In the genomic region with DNA sequence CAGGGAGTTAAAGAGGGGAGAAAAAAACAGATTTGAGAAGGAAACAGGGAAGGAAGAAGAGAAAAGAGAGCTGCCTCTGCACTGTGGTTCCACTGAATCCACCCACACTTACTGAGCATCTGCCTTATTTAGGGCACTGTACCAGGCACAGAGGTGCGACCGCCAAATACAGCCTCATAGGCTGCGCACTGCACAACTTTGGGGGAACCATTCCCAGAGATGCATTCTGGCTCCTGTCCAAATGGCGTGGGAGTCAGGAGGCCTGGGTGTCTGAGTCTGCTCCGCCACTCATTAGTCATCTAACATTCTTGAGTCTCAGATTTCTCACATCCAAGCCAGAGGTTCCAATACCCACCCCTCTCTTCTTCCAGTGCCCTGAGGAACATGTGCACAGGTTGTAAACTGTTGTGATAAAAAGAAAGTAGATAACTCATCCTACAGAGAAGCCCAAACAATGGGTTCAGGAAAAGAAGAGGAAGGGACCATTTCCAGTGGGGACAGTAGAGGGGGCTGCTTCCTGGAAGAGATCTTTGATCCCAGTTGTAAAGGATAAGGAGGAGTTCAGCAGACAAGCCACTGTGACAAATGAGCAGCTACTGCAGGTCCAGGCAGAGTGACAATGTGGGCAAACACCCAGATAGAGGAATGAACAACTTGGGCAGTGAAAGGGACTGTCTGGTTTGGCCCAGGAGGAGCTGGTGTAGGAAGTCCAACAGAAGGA, we compare ENCODE assay signal across 9 cellular contexts.
DNase-seq lines count a peak whose midpoint lies in the region; ATAC-seq, FAIRE-seq and TF ChIP-seq lines count a peak whose summit lies in the region.
"Had no signal": no experiment of that assay in that cellular context is flagged by ENCODE, and none has a peak within 500 bp of the region (broad histone marks: within the 10 kb centered on the region; RNA-seq: fewer than 3 reads in every experiment).

No MANE protein-coding gene starts in this region.

- in situ Hi-C loops in GM13976 (cut with MboI; ENCODE audit: low sequenced_read_pairs, unreplicated experiment) = no loop called here

- H3K27ac Mint-ChIP-seq in activated T-helper 1 cell treated with anti-CD3 and anti-CD28 coated beads, Interleukin-12 subunit alpha, Interleukin-12 subunit beta, Interleukin-2, Interleukin-4 antibody, amounts not matched to agents 30 ng/mL and 10 ng/mL and 1 ng/mL, durations not matched to agents 14 hours and 24 hours and 36 hours = peak overlapping the region; percentile 76

- TF ChIP-seq CTCF in GM13976 (IDR thresholded peaks at IDR 0.05; ENCODE audit: borderline replicate concordance, control extremely low read depth, extremely low read depth, insufficient read depth, missing control alignments) = no peak

- ATAC-seq in HG02885 (IDR thresholded peaks at IDR 0.05; ENCODE audit: poor library complexity, unreplicated experiment) (no peak), Right ventricle myocardium superior (ENCODE audit: poor library complexity) (no peak)

- peaks cover 8% of the 10 kb centered on the region for H3K27me3 Mint-ChIP-seq in activated T-helper 1 cell treated with anti-CD3 and anti-CD28 coated beads, Interleukin-12 subunit alpha, Interleukin-12 subunit beta, Interleukin-2, Interleukin-4 antibody, amounts not matched to agents 30 ng/mL and 10 ng/mL and 1 ng/mL, durations not matched to agents 14 hours and 24 hours and 36 hours (ENCODE audit: insufficient read depth)

- H3K4me3 Mint-ChIP-seq in activated T-helper 1 cell treated with anti-CD3 and anti-CD28 coated beads, Interleukin-12 subunit alpha, Interleukin-12 subunit beta, Interleukin-2, Interleukin-4 antibody, amounts not matched to agents 30 ng/mL and 10 ng/mL and 1 ng/mL, durations not matched to agents 14 hours and 24 hours and 36 hours = peak overlapping the region; percentile 73

- DNase-seq in AG08396 (ENCODE audit: low spot score) (peak; percentile 87), HTR-8/SVneo (ENCODE audit: insufficient read length, low spot score) (peak; percentile 96), kidney glomerular epithelial cell (lab: John Stamatoyannopoulos, UW) (peak; percentile 94), NCI-H1930 (lab: John Stamatoyannopoulos, UW) (no peak), Right ventricle myocardium superior (no peak), GM13976 (ENCODE audit: low spot score) (no peak)
- no peak for DNase-seq in activated T-helper 1 cell treated with anti-CD3 and anti-CD28 coated beads, Interleukin-12 subunit alpha, Interleukin-12 subunit beta, Interleukin-2, Interleukin-4 antibody, amounts not matched to agents 30 ng/mL and 10 ng/mL and 1 ng/mL, durations not matched to agents 14 hours and 24 hours and 36 hours (ENCODE audit: low spot score)
- DNase-seq: tibial artery had no signal

- peaks cover 35% of the 10 kb centered on the region for H3K9me3 Mint-ChIP-seq in activated T-helper 1 cell treated with anti-CD3 and anti-CD28 coated beads, Interleukin-12 subunit alpha, Interleukin-12 subunit beta, Interleukin-2, Interleukin-4 antibody, amounts not matched to agents 30 ng/mL and 10 ng/mL and 1 ng/mL, durations not matched to agents 14 hours and 24 hours and 36 hours

- intact Hi-C loops in activated T-helper 1 cell treated with anti-CD3 and anti-CD28 coated beads, Interleukin-12 subunit alpha, Interleukin-12 subunit beta, Interleukin-2, Interleukin-4 antibody, amounts not matched to agents 30 ng/mL and 10 ng/mL and 1 ng/mL, durations not matched to agents 14 hours and 24 hours and 36 hours (cut with micrococcal nuclease) = loop anchor here (1.0 to 5.0 kb wide), 4 partner anchors 16 to 796 kb away; no protein-coding TSS in a partner anchor
- intact Hi-C loops in Right ventricle myocardium superior (cut with DNase I) = no loop called here

- peaks cover 16% of the 10 kb centered on the region for H3K36me3 Mint-ChIP-seq in activated T-helper 1 cell treated with anti-CD3 and anti-CD28 coated beads, Interleukin-12 subunit alpha, Interleukin-12 subunit beta, Interleukin-2, Interleukin-4 antibody, amounts not matched to agents 30 ng/mL and 10 ng/mL and 1 ng/mL, durations not matched to agents 14 hours and 24 hours and 36 hours (ENCODE audit: low read depth)

- peak; percentile 89 for FAIRE-seq in HTR-8/SVneo (lab: Jason Lieb, UNC)

- H3K4me1 Mint-ChIP-seq in activated T-helper 1 cell treated with anti-CD3 and anti-CD28 coated beads, Interleukin-12 subunit alpha, Interleukin-12 subunit beta, Interleukin-2, Interleukin-4 antibody, amounts not matched to agents 30 ng/mL and 10 ng/mL and 1 ng/mL, durations not matched to agents 14 hours and 24 hours and 36 hours (ENCODE audit: low read depth) = peaks cover 64% of the 10 kb centered on the region

Comparison
In these comparisons a context has a peak if more than half of its experiments do, and no peak if none do; other contexts are left out.
1. DNase-seq: peak in AG08396 (single experiment), HTR-8/SVneo (single experiment) and kidney glomerular epithelial cell (single experiment); none in activated T-helper 1 cell treated with anti-CD3 and anti-CD28 coated beads, Interleukin-12 subunit alpha, Interleukin-12 subunit beta, Interleukin-2, Interleukin-4 antibody, amounts not matched to agents 30 ng/mL and 10 ng/mL and 1 ng/mL, durations not matched to agents 14 hours and 24 hours and 36 hours (single experiment), NCI-H1930 (0 of 2), Right ventricle myocardium superior (single experiment) and GM13976 (single experiment).